In genomic region chr5:5644249-5644648, GRCh38 we compare ENCODE assay signal across 1 cellular context.
TF ChIP-seq lines count a peak whose summit lies in the region.

No MANE protein-coding gene starts in this region.

TF ChIP-seq in GM23338, 12 proteins besides CTCF, POLR2A, EP300 and RAD21 (continued from another document):
- TF ChIP-seq ZNF462 (CRISPR knock-in tag; IDR thresholded peaks at IDR 0.05), result no peak
- TF ChIP-seq JUNB (IDR thresholded peaks at IDR 0.05; ENCODE audit: unreplicated experiment), result no peak
TF ChIP-seq in GM23338: peak in this region for 0.
